ENCODE assay signal across 9 cellular contexts in genomic region chr19:46984077-46985010, GRCh38. TPM values are rescaled to one million over a fixed set of nuclear protein-coding genes. Genes with fewer than 3 reads are reported as not detected.
DNase-seq lines count a peak whose midpoint lies in the region; ATAC-seq and TF ChIP-seq lines count a peak whose summit lies in the region.
"Had no signal": no experiment of that assay in that cellular context is flagged by ENCODE, and none has a peak within 500 bp of the region (broad histone marks: within the 10 kb centered on the region; RNA-seq: fewer than 3 reads in every experiment).

No MANE protein-coding gene starts in this region.

- DNase-seq in HPDE6-E6E7 (ENCODE audit: extremely low spot score) (peak; percentile 41), PC-3 (peak; percentile 38), glomerular visceral epithelial cell (ENCODE audit: extremely low spot score) (peak; percentile 67), T-cell (no peak), immature natural killer cell (no peak)
- no peak for DNase-seq in stimulated activated naive CD4-positive, alpha-beta T cell (lab: John Stamatoyannopoulos, UW)

- no peak for TF ChIP-seq CTCF in PC-3 (conservative IDR thresholded peaks at IDR 0.05; ENCODE audit: low read depth, low read length)

- POLR2A ChIA-PET in PC-3 (lab: Charles Lee; ENCODE audit: unreplicated experiment): no interaction called here
- POLR2A ChIA-PET in T-cell (lab: Charles Lee): interaction anchor here in 1 of 2 donors (0.7 kb wide), 1 partner anchor 11 kb away, joined by 8 read pairs; no protein-coding TSS in a partner anchor

- CTCF ChIA-PET in PC-3 (lab: Charles Lee): no interaction called here
- CTCF ChIA-PET in T-cell (lab: Charles Lee): no interaction called here

- H3K4me3 Mint-ChIP-seq in T-cell: no peak overlapping the region
- no peak overlapping the region for H3K4me3 Mint-ChIP-seq in immature natural killer cell
- H3K4me3 Mint-ChIP-seq: neural crest cell had no signal

- H2AFZ ChIP-seq in PC-3 (ENCODE audit: low read length): no peak overlapping the region

- H3K4me1 Mint-ChIP-seq in T-cell (peaks cover 16 to 23% (median 18%) of the 10 kb centered on the region in 3 donors), immature natural killer cell (peaks cover 21 to 27% of the 10 kb centered on the region in 2 donors)

- no peak overlapping the region for H3K4me2 ChIP-seq in PC-3 (ENCODE audit: low read length)

- no peak overlapping the region for H3K27ac Mint-ChIP-seq in T-cell
- peak overlapping the region in 1 of 6 donors; percentile 30 for H3K27ac Mint-ChIP-seq in immature natural killer cell

- no peak overlapping the region for H3K4me3 ChIP-seq in PC-3 (ENCODE audit: low read length)
- H3K4me3 ChIP-seq in stomach smooth muscle (ENCODE audit: low read length in 2 of 2): peak overlapping the region in 1 of 2 donors; percentile 47

- H3K9me3 Mint-ChIP-seq in T-cell (no peaks in the 10 kb centered on the region), immature natural killer cell (no peaks in the 10 kb centered on the region)
- H3K9me3 Mint-ChIP-seq: neural crest cell had no signal

- H3K27me3 ChIP-seq in PC-3 (ENCODE audit: low read length) (no peaks in the 10 kb centered on the region), stomach smooth muscle (ENCODE audit: control insufficient read depth in 1 of 2, insufficient read depth in 2 of 2, low read length in 2 of 2) (no peaks in the 10 kb centered on the region)

- no peaks in the 10 kb centered on the region for H3F3A ChIP-seq in PC-3 (ENCODE audit: low read length, unreplicated experiment)

- H3K4me1 ChIP-seq in PC-3 (ENCODE audit: insufficient read depth, low read length): peaks cover 11% of the 10 kb centered on the region
- peaks cover 49% of the 10 kb centered on the region for H3K4me1 ChIP-seq in stomach smooth muscle (ENCODE audit: control insufficient read depth, insufficient read depth, low read length)

- H3K36me3 Mint-ChIP-seq in T-cell (peaks cover 15% of the 10 kb centered on the region), immature natural killer cell (peaks cover 0 to 1% (median 0%) of the 10 kb centered on the region in 3 donors)

- no peaks in the 10 kb centered on the region for H4K20me1 ChIP-seq in PC-3 (ENCODE audit: low read length)

- ATAC-seq in PC-3 (no peak), T-cell (replicated peaks in 1 of 4) (no peak), GM21528 (IDR thresholded peaks at IDR 0.05; ENCODE audit: low FRiP score, unreplicated experiment) (no peak)

- no peaks in the 10 kb centered on the region for H3K9me2 ChIP-seq in PC-3 (replicated peaks; ENCODE audit: low read length)

- intact Hi-C loops in PC-3 (cut with micrococcal nuclease): no loop called here

- H3K79me2 ChIP-seq in PC-3 (ENCODE audit: low read length): peaks cover 14% of the 10 kb centered on the region

- H3K36me3 ChIP-seq in PC-3 (ENCODE audit: low read depth, low read length) (no peaks in the 10 kb centered on the region; the same call in 1 of the 2 replicates), stomach smooth muscle (ENCODE audit: control insufficient read depth in 2 of 2, insufficient read depth in 2 of 2, low read length in 2 of 2) (peaks cover 4 to 9% of the 10 kb centered on the region in 2 donors)

- H3K27me3 Mint-ChIP-seq in T-cell (no peaks in the 10 kb centered on the region), immature natural killer cell (ENCODE audit: low read depth in 3 of 3) (peaks cover 2 to 4% (median 3%) of the 10 kb centered on the region in 3 donors)

- no TSS peak for BruUV-seq in PC-3 (replicated peaks; lab: Mats Ljungman, UMichigan)

- H3K27ac ChIP-seq in PC-3 (ENCODE audit: low read length) (no peak overlapping the region), stomach smooth muscle (ENCODE audit: low read length) (peak overlapping the region; percentile 74)

- H3K9ac ChIP-seq in PC-3 (ENCODE audit: low read length) (no peak overlapping the region), stomach smooth muscle (ENCODE audit: low read length in 2 of 2) (no peak overlapping the region)

- H3K9me3 ChIP-seq in PC-3 (ENCODE audit: low read length) (no peaks in the 10 kb centered on the region), stomach smooth muscle (ENCODE audit: control insufficient read depth in 2 of 2, low read length in 2 of 2) (no peaks in the 10 kb centered on the region)

RNA-seq across cellular contexts. Expression of gene NPAS1, which starts 35.3 kb away (rescaled TPM):
- 1.1 and 1.6 TPM in 2 replicates for total RNA-seq in PC-3 (2014; rRNA removed)
- 1 to 10 TPM in 1 of 5 donors, under 1 TPM in 3, not detected in 1; 0.36 to 1.1 (median 0.59) TPM for total RNA-seq in T-cell
- not detected for polyA plus RNA-seq in immature natural killer cell

Comparison
In these comparisons a context has a peak if more than half of its experiments do, and no peak if none do; other contexts are left out.
1. DNase-seq: peak in HPDE6-E6E7 (single experiment), PC-3 (single experiment) and glomerular visceral epithelial cell (single experiment); none in stimulated activated naive CD4-positive, alpha-beta T cell (0 of 6), T-cell (0 of 34) and immature natural killer cell (0 of 3).